Comparison of ENCODE assay signal across 31 cellular contexts in genomic region chr1:101356013-101356412, GRCh38.
"Had no signal": no experiment of that assay in that cellular context is flagged by ENCODE, and none has a peak within 500 bp of the region (broad histone marks: within the 10 kb centered on the region; RNA-seq: fewer than 3 reads in every experiment).

No MANE protein-coding gene starts in this region.

- ATAC-seq: activated CD4-positive, CD25-positive, alpha-beta regulatory T cell treated with anti-CD3 and anti-CD28 coated beads, Interleukin-2, amount 50 U/mL, for 24 hours; activated CD8-positive, alpha-beta memory T cell treated with anti-CD3 and anti-CD28 coated beads, Interleukin-2, amount 10 ng/mL, durations not matched to agents 7 days and 5 days; activated CD8-positive, alpha-beta T cell treated with anti-CD3 and anti-CD28 coated beads, Interleukin-2, amount 10 ng/mL, durations not matched to agents 7 days and 5 days; activated naive CD8-positive, alpha-beta T cell treated with anti-CD3 and anti-CD28 coated beads, Interleukin-2, amount 50 U/mL, for 24 hours; body of pancreas; heart left ventricle; T-helper 17 cell had no signal

- H3K27ac ChIP-seq: adrenal gland, body of pancreas, epithelial cell of prostate, heart left ventricle, WERI-Rb-1 had no signal

- DNase-seq: activated B cell treated with CpG ODN at 0.5 μM for 24 hours; activated CD4-positive, alpha-beta memory T cell treated with anti-CD3 and anti-CD28 coated beads for 36 hours; activated CD4-positive, alpha-beta T cell treated with anti-CD3 and anti-CD28 coated beads, Interleukin-2, amount 10 ng/mL, durations not matched to agents 24 days and 14 days; activated CD8-positive, alpha-beta memory T cell treated with anti-CD3 and anti-CD28 coated beads, Interleukin-2, amount 10 ng/mL, durations not matched to agents 7 days and 5 days; activated CD8-positive, alpha-beta memory T cell treated with anti-CD3 and anti-CD28 coated beads, Interleukin-2, amount 50 U/mL, for 4 hours; activated CD8-positive, alpha-beta T cell treated with anti-CD3 and anti-CD28 coated beads, Interleukin-2, amount 10 ng/mL, durations not matched to agents 7 days and 5 days; activated effector memory CD4-positive, alpha-beta T cell treated with anti-CD3 and anti-CD28 coated beads, Interleukin-2, amount 50 U/mL, for 16 hours; activated naive CD4-positive, alpha-beta T cell treated with anti-CD3 and anti-CD28 coated beads for 36 hours; activated naive CD8-positive, alpha-beta T cell treated with anti-CD3 and anti-CD28 coated beads for 36 hours; activated naive CD8-positive, alpha-beta T cell treated with anti-CD3 and anti-CD28 coated beads, Interleukin-2, amount 50 U/mL, for 24 hours; activated T-cell treated with anti-CD3 and anti-CD28 coated beads, Interleukin-2, amount 50 U/mL, for 1 hour; activated T-cell treated with anti-CD3 and anti-CD28 coated beads, Interleukin-2, amount 50 U/mL, for 48 hours; adrenal gland; amygdala; aorta; body of pancreas; caudate nucleus; cortex of kidney; effector CD8-positive, alpha-beta T cell; foreskin fibroblast; glutamatergic neuron; heart left ventricle; T-helper 17 cell; T1000; WERI-Rb-1 had no signal

- H3K4me3 ChIP-seq: adrenal gland, body of pancreas, heart left ventricle had no signal

- H3K36me3 ChIP-seq: adrenal gland, heart left ventricle, WERI-Rb-1 had no signal

- H3K9me3 ChIP-seq: adrenal gland, body of pancreas, heart left ventricle had no signal

- H3K4me1 ChIP-seq: adrenal gland, body of pancreas, heart left ventricle had no signal

- FAIRE-seq: colon, endometrium, endothelial cell of umbilical vein, frontal cortex had no signal

- H3K27me3 ChIP-seq: adrenal gland had no signal
